ENCODE assay signal across 7 cellular contexts in genomic region chr12:25292810-25293213, GRCh38. TPM values are rescaled to one million over a fixed set of nuclear protein-coding genes. Genes with fewer than 3 reads are reported as not detected.
DNase-seq lines count a peak whose midpoint lies in the region; ATAC-seq and TF ChIP-seq lines count a peak whose summit lies in the region.
"Not testable (repeated sequence)": the region's sequence is repeated elsewhere in the genome, so short reads cannot be mapped to it uniquely, and the experiment has no call there.

No MANE protein-coding gene starts in this region.

- not testable (repeated sequence) for H3K27ac ChIP-seq in DND-41 (ENCODE audit: low read length); Karpas-422 (ENCODE audit: low read length)

- not testable (repeated sequence) for H3K9me3 ChIP-seq in DND-41 (ENCODE audit: insufficient read depth, low read length, severe bottlenecking); Karpas-422 (ENCODE audit: low read length)

- not testable (repeated sequence) for H3K4me1 ChIP-seq in DND-41 (ENCODE audit: insufficient read depth, low read length); Karpas-422 (ENCODE audit: low read length)

- H3K9ac ChIP-seq in DND-41 (ENCODE audit: low read depth, low read length); Karpas-422 (ENCODE audit: low read length): not testable (repeated sequence)

- TF ChIP-seq CTCF in DND-41 (IDR thresholded peaks at IDR 0.05; ENCODE audit: borderline replicate concordance, extremely low read depth, low read length, poor library complexity, severe bottlenecking), result not testable (repeated sequence)

- DNase-seq in DND-41, result peak; percentile 12
- DNase-seq in Karpas-422, result not testable (repeated sequence)
- peak; percentile 52 for DNase-seq in activated naive CD4-positive, alpha-beta T cell treated with anti-CD3 and anti-CD28 coated beads for 36 hours
- DNase-seq in stimulated activated CD4-positive, alpha-beta T cell treated with anti-CD3 and anti-CD28 coated beads, Interleukin-15, amount 100 ng/mL, for 24 hours, result peak; percentile 34

- not testable (repeated sequence) for H3K4me2 ChIP-seq in DND-41 (ENCODE audit: insufficient read depth, low read length)
- H3K4me2 ChIP-seq in Karpas-422 (ENCODE audit: low read depth, low read length, poor library complexity, severe bottlenecking), result peak overlapping the region; percentile 4

- H3K36me3 ChIP-seq in DND-41 (ENCODE audit: insufficient read depth, low read length); Karpas-422 (ENCODE audit: insufficient read depth, low read length): not testable (repeated sequence)

- H3K27ac Mint-ChIP-seq in activated naive CD4-positive, alpha-beta T cell treated with anti-CD3 and anti-CD28 coated beads for 36 hours, result not testable (repeated sequence)

- not testable (repeated sequence) for ATAC-seq in DND-41 (ENCODE audit: insufficient read depth, low read depth)
- ATAC-seq in GM18868 (IDR thresholded peaks at IDR 0.05; ENCODE audit: unreplicated experiment) (peak; percentile 84), HG02571 (IDR thresholded peaks at IDR 0.05; ENCODE audit: unreplicated experiment) (peak; percentile 58), HG03039 (IDR thresholded peaks at IDR 0.05; ENCODE audit: unreplicated experiment) (peak; percentile 70)

- not testable (repeated sequence) for H2AFZ ChIP-seq in DND-41 (ENCODE audit: low read depth, low read length)
- 0 out of 2 replicates have a peak overlapping the region, but pooled peaks have one; percentile 38 for H2AFZ ChIP-seq in Karpas-422 (ENCODE audit: low read length)

- not testable (repeated sequence) for H3K27me3 ChIP-seq in DND-41 (ENCODE audit: insufficient read depth, low read length, poor library complexity); Karpas-422 (ENCODE audit: low read length)

- CTCF ChIA-PET in activated naive CD4-positive, alpha-beta T cell treated with anti-CD3 and anti-CD28 coated beads for 36 hours (lab: Charles Lee), result not testable (repeated sequence)

- not testable (repeated sequence) for H3K9me3 Mint-ChIP-seq in activated naive CD4-positive, alpha-beta T cell treated with anti-CD3 and anti-CD28 coated beads for 36 hours

- not testable (repeated sequence) for H3K36me3 Mint-ChIP-seq in activated naive CD4-positive, alpha-beta T cell treated with anti-CD3 and anti-CD28 coated beads for 36 hours (ENCODE audit: low read depth)

- H3K4me1 Mint-ChIP-seq in activated naive CD4-positive, alpha-beta T cell treated with anti-CD3 and anti-CD28 coated beads for 36 hours (ENCODE audit: low read depth), result peaks cover 13% of the 10 kb centered on the region

- not testable (repeated sequence) for H3K4me3 Mint-ChIP-seq in activated naive CD4-positive, alpha-beta T cell treated with anti-CD3 and anti-CD28 coated beads for 36 hours

- H3K79me2 ChIP-seq in DND-41 (ENCODE audit: insufficient read depth, low read length); Karpas-422 (ENCODE audit: low read length): not testable (repeated sequence)

- intact Hi-C loops in activated naive CD4-positive, alpha-beta T cell treated with anti-CD3 and anti-CD28 coated beads for 36 hours (cut with micrococcal nuclease), result not testable (repeated sequence)

- H3K4me3 ChIP-seq in DND-41 (ENCODE audit: low read depth in 1 of 2, low read length in 2 of 2); Karpas-422 (ENCODE audit: low read length): not testable (repeated sequence)

- H3K9me2 ChIP-seq in Karpas-422 (replicated peaks; ENCODE audit: insufficient read depth, low read length), result not testable (repeated sequence)

- not testable (repeated sequence) for H4K20me1 ChIP-seq in DND-41 (ENCODE audit: insufficient read depth, low read length); Karpas-422 (ENCODE audit: insufficient read depth, low read depth, low read length)

- H3K27me3 Mint-ChIP-seq in activated naive CD4-positive, alpha-beta T cell treated with anti-CD3 and anti-CD28 coated beads for 36 hours (ENCODE audit: low read depth), result not testable (repeated sequence)

RNA-seq across cellular contexts. Expression of gene KRAS, which starts 42.1 kb away (rescaled TPM):
- total RNA-seq in Karpas-422 (2014; rRNA removed; shearing (Covaris generic); ENCODE audit: low replicate concordance), result 13.5 and 35.8 TPM in 2 replicates
- total RNA-seq in activated naive CD4-positive, alpha-beta T cell treated with anti-CD3 and anti-CD28 coated beads for 36 hours, result 10 to 100 TPM; 18.9 to 20.6 TPM
